ENCODE assay signal across 8 cellular contexts in genomic region chr16:19555938-19556778, GRCh38. TPM values are rescaled to one million over a fixed set of nuclear protein-coding genes. Genes with fewer than 3 reads are reported as not detected.
DNase-seq lines count a peak whose midpoint lies in the region; TF ChIP-seq lines count a peak whose summit lies in the region.

No MANE protein-coding gene starts in this region.

- TF ChIP-seq CTCF in GM13976 (IDR thresholded peaks at IDR 0.05; ENCODE audit: borderline replicate concordance, control extremely low read depth, extremely low read depth, insufficient read depth, missing control alignments) = no peak
- no peak for TF ChIP-seq CTCF in colonic mucosa (IDR thresholded peaks at IDR 0.05)

- peak overlapping the region in 1 of 2 experiments; percentile 54 for H2BK12ac ChIP-seq in mesenchymal stem cell (ENCODE audit: low read length in 2 of 2)

- peak overlapping the region; percentile 74 for H3K27ac ChIP-seq in SJSA1
- H3K27ac ChIP-seq in colonic mucosa = peak overlapping the region; percentile 76
- H3K27ac ChIP-seq in mesenchymal stem cell (ENCODE audit: low read length, poor library complexity, severe bottlenecking) = peak overlapping the region; percentile 96
- peak overlapping the region; percentile 82 for H3K27ac ChIP-seq in thymus (ENCODE audit: low read depth)

- peak overlapping the region; percentile 16 to 42 for H3K23ac ChIP-seq in mesenchymal stem cell (ENCODE audit: low read length in 2 of 2)

- H2AFZ ChIP-seq in mesenchymal stem cell (ENCODE audit: low read depth, low read length) = peak overlapping the region; percentile 66

- H3K18ac ChIP-seq in mesenchymal stem cell (ENCODE audit: low read depth in 1 of 2, low read length in 2 of 2) = peak overlapping the region; percentile 89 to 94

- peak overlapping the region; percentile 88 for H2BK120ac ChIP-seq in mesenchymal stem cell (ENCODE audit: low read depth, low read length)

- H3K4me2 ChIP-seq in mesenchymal stem cell (ENCODE audit: low read length, poor library complexity, severe bottlenecking) = peak overlapping the region; percentile 75

- peak overlapping the region; percentile 6 for H2AK5ac ChIP-seq in mesenchymal stem cell (ENCODE audit: low read length, severe bottlenecking)

- H3K36me3 ChIP-seq in SJSA1 (peaks cover 6% of the 10 kb centered on the region; the same call in 1 of the 2 replicates), colonic mucosa (no peaks in the 10 kb centered on the region), mesenchymal stem cell (ENCODE audit: control insufficient read depth in 1 of 2, insufficient read depth in 2 of 2, low read depth in 1 of 2, low read length in 2 of 2) (peaks cover 0 to 8% of the 10 kb centered on the region in 2 experiments), thymus (ENCODE audit: control insufficient read depth, insufficient read depth) (no peaks in the 10 kb centered on the region)

- WGBS in mesenchymal stem cell = 6% methylated on average over 13 of the region's 19 CpGs
- WGBS in thymus = 35% methylated on average over 19 of the region's 19 CpGs

- no peaks in the 10 kb centered on the region for H3K27me3 ChIP-seq in SJSA1 (replicated peaks)
- H3K27me3 ChIP-seq in colonic mucosa = no peaks in the 10 kb centered on the region
- no peaks in the 10 kb centered on the region for H3K27me3 ChIP-seq in mesenchymal stem cell (ENCODE audit: control insufficient read depth in 1 of 2, insufficient read depth in 1 of 2, low read length in 2 of 2)
- H3K27me3 ChIP-seq in thymus (ENCODE audit: control insufficient read depth, insufficient read depth) = no peaks in the 10 kb centered on the region

- H3K4me1 ChIP-seq in SJSA1 (replicated peaks) = peaks cover 9% of the 10 kb centered on the region
- H3K4me1 ChIP-seq in colonic mucosa = no peaks in the 10 kb centered on the region
- peaks cover 3% of the 10 kb centered on the region for H3K4me1 ChIP-seq in mesenchymal stem cell (ENCODE audit: control insufficient read depth, insufficient read depth, low read depth, low read length)
- peaks cover 2% of the 10 kb centered on the region for H3K4me1 ChIP-seq in thymus (ENCODE audit: control insufficient read depth, insufficient read depth, low read length)

- in situ Hi-C loops in GM13976 (cut with MboI; ENCODE audit: low sequenced_read_pairs, unreplicated experiment) = no loop called here

- H3K9me3 ChIP-seq in SJSA1 (replicated peaks) (no peaks in the 10 kb centered on the region), colonic mucosa (no peaks in the 10 kb centered on the region), mesenchymal stem cell (ENCODE audit: control insufficient read depth, low read length) (no peaks in the 10 kb centered on the region), thymus (ENCODE audit: control insufficient read depth) (no peaks in the 10 kb centered on the region)

- H3K4me3 ChIP-seq in SJSA1 (peak overlapping the region; percentile 59), colonic mucosa (peak overlapping the region; percentile 76), mesenchymal stem cell (ENCODE audit: insufficient read depth in 1 of 2, low read depth in 1 of 2, low read length in 2 of 2) (peak overlapping the region; percentile 75 to 91), thymus (ENCODE audit: low read length) (peak overlapping the region; percentile 84)

- peak overlapping the region; percentile 84 to 94 for H3K9ac ChIP-seq in colonic mucosa (ENCODE audit: low read depth in 2 of 2, low read length in 2 of 2)
- peak overlapping the region; percentile 99 for H3K9ac ChIP-seq in mesenchymal stem cell (ENCODE audit: low read length)

- H4K91ac ChIP-seq in mesenchymal stem cell (ENCODE audit: low read length) = peak overlapping the region; percentile 78

- peaks cover 19% of the 10 kb centered on the region for H3K79me1 ChIP-seq in mesenchymal stem cell (replicated peaks; ENCODE audit: low read length, poor library complexity, severe bottlenecking)

- H3K4ac ChIP-seq in mesenchymal stem cell (ENCODE audit: low read depth in 1 of 2, low read length in 2 of 2) = peak overlapping the region; percentile 88

- intact Hi-C loops in colonic mucosa (cut with DNase I) = no loop called here

- H4K8ac ChIP-seq in mesenchymal stem cell (ENCODE audit: low read length) = peak overlapping the region; percentile 95

- H2BK15ac ChIP-seq in mesenchymal stem cell (ENCODE audit: low read depth, poor library complexity, severe bottlenecking) = peak overlapping the region; percentile 90

- H3K14ac ChIP-seq in mesenchymal stem cell (ENCODE audit: low read length in 2 of 2) = peak overlapping the region in 1 of 2 experiments; percentile 14

- DNase-seq in AG08395 (ENCODE audit: low spot score) = peak; percentile 18
- peak; percentile 47 for DNase-seq in GM13976 (ENCODE audit: low spot score)
- peak; percentile 64 to 70 for DNase-seq in SJSA1 (ENCODE audit: low read depth in 1 of 2, low spot score in 2 of 2)
- DNase-seq in colonic mucosa = peak; percentile 29
- DNase-seq in mesenchymal stem cell = peak; percentile 90
- no peak for DNase-seq in NCI-H774 (lab: John Stamatoyannopoulos, UW)
- no peak for DNase-seq in hippocampal formation (lab: John Stamatoyannopoulos, UW)

- peak overlapping the region; percentile 63 for H2BK5ac ChIP-seq in mesenchymal stem cell (ENCODE audit: low read depth, low read length, poor library complexity, severe bottlenecking)

RNA-seq across cellular contexts. Expression of gene VPS35L, which starts 0.7 kb away (rescaled TPM):
- total RNA-seq in SJSA1 (2014; rRNA removed; shearing (Covaris generic)) = 20.9 and 23.7 TPM in 2 replicates
- 10 to 100 TPM; 38.0 to 43.7 TPM for total RNA-seq in colonic mucosa
- polyA plus RNA-seq in mesenchymal stem cell (2013, experiment 1 of 2) = 60.5 TPM
- polyA plus RNA-seq in mesenchymal stem cell (2013, experiment 2 of 2) = 56.6 TPM
- polyA plus RNA-seq in thymus = 23.7 TPM

RNA-seq across cellular contexts. Expression of gene CCP110, which starts 32.4 kb away (rescaled TPM):
- total RNA-seq in SJSA1 (2014; rRNA removed; shearing (Covaris generic)) = 20.0 and 28.3 TPM in 2 replicates
- 10 to 100 TPM in 1 of 2 donors, 1 to 10 TPM in 1; 8.2 to 11.1 TPM for total RNA-seq in colonic mucosa
- 8.4 TPM for polyA plus RNA-seq in mesenchymal stem cell (2013, experiment 1 of 2)
- 8.1 TPM for polyA plus RNA-seq in mesenchymal stem cell (2013, experiment 2 of 2)
- polyA plus RNA-seq in thymus = 8.6 TPM

RNA-seq across cellular contexts. Expression of gene GDE1, which starts 34.3 kb away (rescaled TPM):
- 39.6 and 48.2 TPM in 2 replicates for total RNA-seq in SJSA1 (2014; rRNA removed; shearing (Covaris generic))
- total RNA-seq in colonic mucosa = 100 to 1,000 TPM in 1 of 2 donors, 10 to 100 TPM in 1; 81.6 to 128 TPM
- 166 TPM for polyA plus RNA-seq in mesenchymal stem cell (2013, experiment 1 of 2)
- polyA plus RNA-seq in mesenchymal stem cell (2013, experiment 2 of 2) = 169 TPM
- polyA plus RNA-seq in thymus = 26.0 TPM

Comparison
In these comparisons a context has a peak if more than half of its experiments do, and no peak if none do; other contexts are left out.
1. DNase-seq: peak in AG08395 (single experiment), GM13976 (single experiment), SJSA1 (2 of 2), colonic mucosa (single experiment) and mesenchymal stem cell (single experiment); none in NCI-H774 (single experiment) and hippocampal formation (0 of 2).
2. Peak in every context shown above with its lines, with median percentiles within 50 percentile points of each other: H3K27ac ChIP-seq and H3K4me3 ChIP-seq.